1 cellular context compared by ENCODE assay signal in the genomic region with DNA sequence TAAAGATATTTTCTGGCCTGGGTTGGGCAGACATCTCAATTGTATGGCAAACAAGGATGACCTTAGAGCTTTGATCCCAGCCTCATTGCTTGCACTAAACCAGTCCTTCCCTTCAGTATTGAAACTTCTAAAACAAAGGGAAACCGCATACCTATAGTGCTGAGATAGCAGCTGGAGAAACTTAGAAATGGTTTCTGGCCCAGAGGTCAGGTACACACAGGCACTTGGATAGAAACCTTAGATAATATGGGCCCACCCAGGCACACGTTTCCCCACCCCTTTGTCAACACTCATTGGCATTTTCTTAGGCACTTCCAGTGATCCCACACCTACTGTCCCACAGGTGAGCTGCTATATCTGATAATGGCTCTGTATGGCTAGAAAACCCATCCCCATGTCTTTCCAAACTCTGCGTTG.
TF ChIP-seq lines count a peak whose summit lies in the region.

No MANE protein-coding gene starts in this region.

TF ChIP-seq in HepG2, 621 proteins besides CTCF, POLR2A, EP300 and RAD21 (continued from another document):
- no peak for TF ChIP-seq TRAFD1 (CRISPR knock-in tag; IDR thresholded peaks at IDR 0.05; ENCODE audit: borderline replicate concordance)
- no peak for TF ChIP-seq RBM39 (IDR thresholded peaks at IDR 0.05; ENCODE audit: low read depth, low read length, poor library complexity, severe bottlenecking)
- TF ChIP-seq ETV5 (CRISPR knock-in tag; IDR thresholded peaks at IDR 0.05; ENCODE audit: borderline replicate concordance) = peak; percentile 55; the same call in 1 of the 2 replicates
- TF ChIP-seq BCL6 (CRISPR knock-in tag; IDR thresholded peaks at IDR 0.05) = peak; percentile 95
- peak; percentile 81 for TF ChIP-seq MBD4 (IDR thresholded peaks at IDR 0.05; ENCODE audit: borderline replicate concordance, low read length)
- peak; percentile 63; the same call in 1 of the 2 replicates for TF ChIP-seq HDAC1 (CRISPR knock-in tag; IDR thresholded peaks at IDR 0.05)
- TF ChIP-seq, protein P1, sequence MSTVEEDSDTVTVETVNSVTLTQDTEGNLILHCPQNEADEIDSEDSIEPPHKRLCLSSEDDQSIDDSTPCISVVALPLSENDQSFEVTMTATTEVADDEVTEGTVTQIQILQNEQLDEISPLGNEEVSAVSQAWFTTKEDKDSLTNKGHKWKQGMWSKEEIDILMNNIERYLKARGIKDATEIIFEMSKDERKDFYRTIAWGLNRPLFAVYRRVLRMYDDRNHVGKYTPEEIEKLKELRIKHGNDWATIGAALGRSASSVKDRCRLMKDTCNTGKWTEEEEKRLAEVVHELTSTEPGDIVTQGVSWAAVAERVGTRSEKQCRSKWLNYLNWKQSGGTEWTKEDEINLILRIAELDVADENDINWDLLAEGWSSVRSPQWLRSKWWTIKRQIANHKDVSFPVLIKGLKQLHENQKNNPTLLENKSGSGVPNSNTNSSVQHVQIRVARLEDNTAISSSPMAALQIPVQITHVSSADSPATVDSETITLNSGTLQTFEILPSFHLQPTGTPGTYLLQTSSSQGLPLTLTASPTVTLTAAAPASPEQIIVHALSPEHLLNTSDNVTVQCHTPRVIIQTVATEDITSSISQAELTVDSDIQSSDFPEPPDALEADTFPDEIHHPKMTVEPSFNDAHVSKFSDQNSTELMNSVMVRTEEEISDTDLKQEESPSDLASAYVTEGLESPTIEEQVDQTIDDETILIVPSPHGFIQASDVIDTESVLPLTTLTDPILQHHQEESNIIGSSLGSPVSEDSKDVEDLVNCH (CRISPR knock-in tag; IDR thresholded peaks at IDR 0.05) = no peak
